ENCODE assay signal across 8 cellular contexts in genomic region chr2:190947711-190948251, GRCh38.
DNase-seq lines count a peak whose midpoint lies in the region; ATAC-seq lines count a peak whose summit lies in the region.

No MANE protein-coding gene starts in this region.

- H3K4me1 Mint-ChIP-seq in T-helper 17 cell = peaks cover 19% of the 10 kb centered on the region

- no peaks in the 10 kb centered on the region for H3K9me3 ChIP-seq in T-helper 17 cell (ENCODE audit: control insufficient read depth, low read length, poor library complexity, severe bottlenecking)

- H3K27me3 Mint-ChIP-seq in T-helper 17 cell = no peaks in the 10 kb centered on the region

- no peaks in the 10 kb centered on the region for H3K36me3 Mint-ChIP-seq in T-helper 17 cell (ENCODE audit: low read depth)

- peak; percentile 59 for ATAC-seq in GM19397 (IDR thresholded peaks at IDR 0.05; ENCODE audit: unreplicated experiment)
- ATAC-seq in HG03460 (IDR thresholded peaks at IDR 0.05; ENCODE audit: unreplicated experiment) = peak; percentile 66
- peak; percentile 68 for ATAC-seq in T-helper 17 cell
- ATAC-seq in stimulated activated naive CD8-positive, alpha-beta T cell treated with anti-CD3 and anti-CD28 coated beads, Interleukin-15, Interleukin-2, amounts not matched to agents 100 U/mL and 50 U/mL, for 24 hours = peak; percentile 75

- DNase-seq in DMS 273 treated with DMSO at 0.1 percent for 48 hours (lab: John Stamatoyannopoulos, UW) = peak; percentile 34
- DNase-seq in T-helper 17 cell = no peak
- DNase-seq in glomerular visceral epithelial cell (ENCODE audit: extremely low spot score) = peak; percentile 87
- no peak for DNase-seq in stimulated activated naive CD8-positive, alpha-beta T cell treated with anti-CD3 and anti-CD28 coated beads, Interleukin-15, Interleukin-2, amounts not matched to agents 100 U/mL and 50 U/mL, for 24 hours
- DNase-seq in mesenteric fat pad (ENCODE audit: low spot score) = no peak
- DNase-seq in 8988T = no peak

- H3K27ac Mint-ChIP-seq in T-helper 17 cell = no peak overlapping the region

- H3K4me3 Mint-ChIP-seq in T-helper 17 cell = peak overlapping the region; percentile 31

Comparison
In these comparisons a context has a peak if more than half of its experiments do, and no peak if none do; other contexts are left out.
1. DNase-seq: peak in DMS 273 treated with DMSO at 0.1 percent for 48 hours (single experiment) and glomerular visceral epithelial cell (single experiment); none in T-helper 17 cell (0 of 3), stimulated activated naive CD8-positive, alpha-beta T cell treated with anti-CD3 and anti-CD28 coated beads, Interleukin-15, Interleukin-2, amounts not matched to agents 100 U/mL and 50 U/mL, for 24 hours (single experiment), mesenteric fat pad (single experiment) and 8988T (single experiment).
2. Peak in every context shown above with its lines, with median percentiles within 50 percentile points of each other: ATAC-seq.